ENCODE assay signal across 15 cellular contexts in the genomic region with DNA sequence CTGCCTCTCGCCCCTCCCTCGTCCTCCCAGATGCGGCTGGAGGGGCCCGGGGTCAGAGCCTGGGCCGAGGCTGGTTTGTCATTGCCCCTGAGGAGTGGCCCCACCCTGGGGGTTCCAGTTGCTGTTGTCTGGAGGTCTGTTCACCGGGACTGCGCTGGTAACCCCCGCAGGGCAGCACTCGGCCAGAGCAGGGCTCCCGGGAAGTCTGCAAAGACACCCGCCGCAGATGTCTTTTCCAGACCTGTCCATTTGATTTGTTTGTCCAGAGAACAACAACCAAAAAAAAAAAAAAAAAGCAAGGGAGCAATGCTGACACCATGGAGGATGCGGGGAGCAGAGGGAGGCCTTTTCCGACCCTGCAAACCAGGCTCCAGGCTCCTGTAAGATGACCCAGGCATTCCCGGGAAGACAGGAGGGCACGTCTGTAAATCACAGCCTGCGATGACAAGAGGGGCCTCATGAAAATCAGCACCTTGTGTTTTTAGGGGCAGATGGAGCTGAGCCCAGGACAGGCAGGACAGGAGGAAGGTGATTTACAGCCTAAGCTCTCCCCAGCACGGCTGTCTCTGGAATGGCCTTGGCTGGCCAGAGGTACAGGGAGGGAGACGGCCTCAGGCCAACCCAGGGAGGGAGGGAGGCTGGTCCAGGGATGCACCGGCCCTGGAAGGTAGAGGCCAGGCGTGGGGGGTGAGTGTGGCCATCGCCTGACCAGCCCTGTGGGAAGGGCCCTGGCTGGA.
"Had no signal": no experiment of that assay in that cellular context is flagged by ENCODE, and none has a peak within 500 bp of the region (broad histone marks: within the 10 kb centered on the region; RNA-seq: fewer than 3 reads in every experiment).

No MANE protein-coding gene starts in this region.

- H3K4me3 Mint-ChIP-seq: activated T-helper 17 cell treated with anti-CD3 and anti-CD28 coated beads, Interleukin-2, amount 50 U/mL, for 72 hours; naive thymus-derived CD4-positive, alpha-beta T cell had no signal

- H3K36me3 ChIP-seq: adrenal gland, stomach, thoracic aorta had no signal

- H3K4me3 ChIP-seq: adrenal gland, skin epidermis, stomach, thoracic aorta had no signal

- H3K27ac Mint-ChIP-seq: activated T-helper 17 cell treated with anti-CD3 and anti-CD28 coated beads, Interleukin-2, amount 50 U/mL, for 72 hours had no signal

- H3K4me1 Mint-ChIP-seq: activated T-helper 17 cell treated with anti-CD3 and anti-CD28 coated beads, Interleukin-2, amount 50 U/mL, for 72 hours; naive thymus-derived CD4-positive, alpha-beta T cell had no signal

- H3K4me1 ChIP-seq: adrenal gland, stomach had no signal

- H3K27me3 ChIP-seq: adrenal gland had no signal

- DNase-seq: activated CD4-positive, alpha-beta T cell treated with anti-CD3 and anti-CD28 coated beads for 4 hours; activated naive CD4-positive, alpha-beta T cell treated with anti-CD3 and anti-CD28 coated beads, Interleukin-2, amount 50 U/mL, for 16 hours; activated T-cell treated with anti-CD3 and anti-CD28 coated beads for 4 hours; caudate nucleus; cortex of kidney; hypothalamus; naive thymus-derived CD4-positive, alpha-beta T cell; stimulated activated CD4-positive, alpha-beta T cell treated with anti-CD3 and anti-CD28 coated beads, Interleukin-4, amount 100 ng/mL, for 4 hours; stomach; T-helper 9 cell had no signal

- H3K27ac ChIP-seq: adrenal gland, skin epidermis, stomach, thoracic aorta, VCaP had no signal
